Comparison of ENCODE assay signal across 8 cellular contexts in genomic region chr10:101161494-101162299, GRCh38. TPM values are rescaled to one million over a fixed set of nuclear protein-coding genes. Genes with fewer than 3 reads are reported as not detected.
A peak's percentile ranks its signal among the peaks of the same experiment; 100 is the strongest.
DNase-seq lines count a peak whose midpoint lies in the region; ATAC-seq and TF ChIP-seq lines count a peak whose summit lies in the region.

No MANE protein-coding gene starts in this region.

- no peak overlapping the region for H3K9ac ChIP-seq in parathyroid adenoma

- no peaks in the 10 kb centered on the region for H3K79me2 ChIP-seq in parathyroid adenoma

- H2AFZ ChIP-seq in parathyroid adenoma = peak overlapping the region; percentile 57

- TF ChIP-seq POLR2A in thyroid gland (IDR thresholded peaks at IDR 0.05) = no peak

- H3K27me3 ChIP-seq in parathyroid adenoma (ENCODE audit: control insufficient read depth, insufficient read depth, low read length) (no peaks in the 10 kb centered on the region), thyroid gland (peaks cover 4% of the 10 kb centered on the region)

- TF ChIP-seq CTCF in LNCaP clone FGC (IDR thresholded peaks at IDR 0.05; ENCODE audit: control insufficient read depth, extremely low read depth, insufficient read depth) = peak; percentile 76
- peak; percentile 97 for TF ChIP-seq CTCF in parathyroid adenoma (IDR thresholded peaks at IDR 0.05)
- peak; percentile 79 to 94 (median 86) for TF ChIP-seq CTCF in thyroid gland (IDR thresholded peaks at IDR 0.05)

- intact Hi-C loops in thyroid gland (cut with DNase I) = no loop called here

- WGBS in thyroid gland, 2 donors = 2 to 5% methylated on average over 19 to 20 of the region's 20 CpGs

- DNase-seq in EL = peak; percentile 76
- DNase-seq in LNCaP clone FGC (ENCODE audit: low read depth) = no peak
- DNase-seq in SK-N-DZ (ENCODE audit: low spot score) = peak; percentile 76
- DNase-seq in activated naive CD4-positive, alpha-beta T cell treated with Interleukin-2 at 50 U/mL for 16 hours = peak; percentile 70
- peak; percentile 69 for DNase-seq in glomerular visceral epithelial cell (ENCODE audit: extremely low spot score)
- peak; percentile 50 to 74 for DNase-seq in thyroid gland

- H3K4me3 ChIP-seq in LNCaP clone FGC (ENCODE audit: low read depth, low read length) (peak overlapping the region; percentile 43), parathyroid adenoma (ENCODE audit: low read depth, low read length) (no peak overlapping the region), thyroid gland (replicated peaks in 1 of 3) (no peak overlapping the region)

- no peaks in the 10 kb centered on the region for H3K36me3 ChIP-seq in parathyroid adenoma (ENCODE audit: control insufficient read depth, insufficient read depth, low read length)
- no peaks in the 10 kb centered on the region for H3K36me3 ChIP-seq in thyroid gland

- no peaks in the 10 kb centered on the region for H3K9me3 ChIP-seq in parathyroid adenoma (ENCODE audit: control insufficient read depth, low read length)
- H3K9me3 ChIP-seq in thyroid gland = no peaks in the 10 kb centered on the region

- H3K27ac ChIP-seq in parathyroid adenoma (no peak overlapping the region), thyroid gland (no peak overlapping the region)

- H3K4me1 ChIP-seq in parathyroid adenoma (peaks cover 9% of the 10 kb centered on the region), thyroid gland (no peaks in the 10 kb centered on the region)

- no peak for ATAC-seq in HG03565 (IDR thresholded peaks at IDR 0.05; ENCODE audit: unreplicated experiment)

- peak overlapping the region; percentile 27 for H3K4me2 ChIP-seq in parathyroid adenoma (ENCODE audit: low read length)

RNA-seq across cellular contexts. Expression of gene TLX1, which starts 30.6 kb away (rescaled TPM):
- 0.13 TPM in 1 of 2 replicates, not detected in the other for polyA plus RNA-seq in SK-N-DZ (2014; cell fraction: cytosol; rRNA removed)
- not detected in 2 replicates for polyA plus RNA-seq in SK-N-DZ (2014; cell fraction: nucleus; rRNA removed)
- total RNA-seq in thyroid gland = not detected
